ENCODE assay signal across 8 cellular contexts in genomic region chr13:24271611-24272451, GRCh38. TPM values are rescaled to one million over a fixed set of nuclear protein-coding genes. Genes with fewer than 3 reads are reported as not detected.
DNase-seq lines count a peak whose midpoint lies in the region; ATAC-seq and TF ChIP-seq lines count a peak whose summit lies in the region.

No MANE protein-coding gene starts in this region.

- in situ Hi-C loops in GM23248 (cut with MboI) = no loop called here

- H3K36me3 ChIP-seq in GM23248 (ENCODE audit: low read depth) (no peaks in the 10 kb centered on the region), esophagus (ENCODE audit: control insufficient read depth in 2 of 2, insufficient read depth in 2 of 2, low read length in 1 of 2) (no peaks in the 10 kb centered on the region)

- H2AFZ ChIP-seq in GM23248 = peak overlapping the region; percentile 89

- no peaks in the 10 kb centered on the region for H3K9me3 ChIP-seq in GM23248 (ENCODE audit: low read depth)
- no peaks in the 10 kb centered on the region for H3K9me3 ChIP-seq in esophagus (ENCODE audit: control insufficient read depth in 2 of 2, insufficient read depth in 1 of 2, low read depth in 1 of 2, low read length in 1 of 2)

- peak overlapping the region; percentile 78 for H3K4me2 ChIP-seq in GM23248 (ENCODE audit: unreplicated experiment)

- H3K4me3 ChIP-seq in GM23248 (peak overlapping the region; percentile 68), esophagus (ENCODE audit: low read depth in 1 of 2, low read length in 2 of 2) (peak overlapping the region; percentile 43 to 48)

- H3K27me3 ChIP-seq in GM23248 (replicated peaks; ENCODE audit: insufficient read depth) = no peaks in the 10 kb centered on the region
- no peaks in the 10 kb centered on the region for H3K27me3 ChIP-seq in esophagus (ENCODE audit: control insufficient read depth in 1 of 2, insufficient read depth in 2 of 2, low read length in 2 of 2)

- H3K4me3 Mint-ChIP-seq in naive B cell (peak overlapping the region; percentile 85 to 98 (median 92)), type B pancreatic cell (peak overlapping the region; percentile 42)

- peak overlapping the region; percentile 67 for H3K9ac ChIP-seq in GM23248

- H3K27me3 Mint-ChIP-seq in naive B cell (no peaks in the 10 kb centered on the region), type B pancreatic cell (no peaks in the 10 kb centered on the region)

- peak overlapping the region; percentile 51 for H3K27ac ChIP-seq in GM23248
- peak overlapping the region; percentile 83 to 85 for H3K27ac ChIP-seq in esophagus (ENCODE audit: low read depth in 2 of 2, low read length in 1 of 2)

- H3K36me3 Mint-ChIP-seq in naive B cell (no peaks in the 10 kb centered on the region), type B pancreatic cell (no peaks in the 10 kb centered on the region)

- H3K4me1 Mint-ChIP-seq in naive B cell (peaks cover 48 to 78% (median 64%) of the 10 kb centered on the region in 3 donors), type B pancreatic cell (ENCODE audit: unreplicated experiment) (peaks cover 23% of the 10 kb centered on the region)

- H4K20me1 ChIP-seq in GM23248 (ENCODE audit: insufficient read depth) = no peaks in the 10 kb centered on the region

- DNase-seq in GF-D8 (lab: John Stamatoyannopoulos, UW) = peak; percentile 38
- DNase-seq in GM23248 = peak; percentile 66
- DNase-seq in M059J (ENCODE audit: low read depth) = peak; percentile 73
- peak; percentile 66 for DNase-seq in activated CD8-positive, alpha-beta memory T cell treated with anti-CD3 and anti-CD28 coated beads, Interleukin-2, amount 50 U/mL, for 48 hours
- DNase-seq in naive B cell = peak; percentile 61
- DNase-seq in type B pancreatic cell (ENCODE audit: extremely low spot score, unreplicated experiment) = no peak
- no peak for DNase-seq in NCI-H2107 treated with DMSO at 0.1 percent for 48 hours (lab: John Stamatoyannopoulos, UW; ENCODE audit: unreplicated experiment)

- TF ChIP-seq CTCF in type B pancreatic cell (conservative IDR thresholded peaks at IDR 0.05) = no peak

- 11 to 13% methylated on average over 25 of the region's 25 CpGs for WGBS in GM23248 (ENCODE audit: low coverage in 1 of 2, low lambda C conversion rate in 2 of 2, missing lambda C conversion rate in 2 of 2), 2 experiments
- 11 to 15% methylated on average over 25 of the region's 25 CpGs for WGBS in esophagus, 2 donors

- no peaks in the 10 kb centered on the region for H3K9me2 ChIP-seq in GM23248 (ENCODE audit: insufficient read depth)

- ATAC-seq in naive B cell (ENCODE audit: low read depth in 2 of 2) = peak; percentile 54 to 60

- H3K79me2 ChIP-seq in GM23248 (ENCODE audit: insufficient read depth) = no peaks in the 10 kb centered on the region; the same call in 1 of the 2 replicates

- H3F3A ChIP-seq in GM23248 (ENCODE audit: insufficient read depth) = peaks cover 9% of the 10 kb centered on the region; the same call in 1 of the 2 replicates

- H3K9me3 Mint-ChIP-seq in naive B cell (no peaks in the 10 kb centered on the region), type B pancreatic cell (no peaks in the 10 kb centered on the region)

- peaks cover 22% of the 10 kb centered on the region for H3K4me1 ChIP-seq in GM23248 (ENCODE audit: insufficient read depth)
- H3K4me1 ChIP-seq in esophagus (ENCODE audit: control insufficient read depth in 2 of 2, insufficient read depth in 2 of 2, low read length in 1 of 2) = peaks cover 0 to 5% of the 10 kb centered on the region in 2 donors

- H3K27ac Mint-ChIP-seq in naive B cell = peak overlapping the region; percentile 95 to 98 (median 96)
- H3K27ac Mint-ChIP-seq in type B pancreatic cell = peak overlapping the region; percentile 79

RNA-seq across cellular contexts. Expression of gene C1QTNF9, which starts 37.5 kb away (rescaled TPM):
- not detected in 2 replicates for total RNA-seq in GM23248 (2014; rRNA removed; shearing (Covaris generic))
- polyA plus RNA-seq in GM23248 (2016; fragmentation: Nextera tagmentation; extraction: Ambion mirVana) = 0.10 TPM in 2 replicates
- not detected in 2 replicates for total RNA-seq in M059J (2014; rRNA removed; shearing (Covaris generic))
- polyA plus RNA-seq in esophagus = under 1 TPM; 0.14 to 0.26 TPM
- polyA plus RNA-seq in naive B cell (ENCODE audit: low read depth in 6 of 6) = not detected
- not detected in 2 replicates for total RNA-seq in type B pancreatic cell (ENCODE audit: low replicate concordance)

Comparison
In these comparisons a context has a peak if more than half of its experiments do, and no peak if none do; other contexts are left out.
1. DNase-seq: peak in GF-D8 (single experiment), GM23248 (single experiment), M059J (single experiment), activated CD8-positive, alpha-beta memory T cell treated with anti-CD3 and anti-CD28 coated beads, Interleukin-2, amount 50 U/mL, for 48 hours (single experiment) and naive B cell (single experiment); none in type B pancreatic cell (single experiment) and NCI-H2107 treated with DMSO at 0.1 percent for 48 hours (single experiment).